ENCODE assay signal across 1 cellular context in genomic region chr2:152573168-152573567, GRCh38.
TF ChIP-seq lines count a peak whose summit lies in the region.

No MANE protein-coding gene starts in this region.

TF ChIP-seq in GM12878, 131 proteins besides CTCF, POLR2A, EP300 and RAD21 (continued from another document and continues in another):
- TF ChIP-seq, protein P1, sequence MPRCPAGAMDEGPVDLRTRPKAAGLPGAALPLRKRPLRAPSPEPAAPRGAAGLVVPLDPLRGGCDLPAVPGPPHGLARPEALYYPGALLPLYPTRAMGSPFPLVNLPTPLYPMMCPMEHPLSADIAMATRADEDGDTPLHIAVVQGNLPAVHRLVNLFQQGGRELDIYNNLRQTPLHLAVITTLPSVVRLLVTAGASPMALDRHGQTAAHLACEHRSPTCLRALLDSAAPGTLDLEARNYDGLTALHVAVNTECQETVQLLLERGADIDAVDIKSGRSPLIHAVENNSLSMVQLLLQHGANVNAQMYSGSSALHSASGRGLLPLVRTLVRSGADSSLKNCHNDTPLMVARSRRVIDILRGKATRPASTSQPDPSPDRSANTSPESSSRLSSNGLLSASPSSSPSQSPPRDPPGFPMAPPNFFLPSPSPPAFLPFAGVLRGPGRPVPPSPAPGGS (IDR thresholded peaks at IDR 0.05; ENCODE audit: borderline replicate concordance, insufficient read depth, low read depth, low read length, poor library complexity, severe bottlenecking) = peak; percentile 35
- TF ChIP-seq USF1 (IDR thresholded peaks at IDR 0.05; ENCODE audit: borderline replicate concordance, extremely low read length, insufficient read depth, low read depth, low read length) (no peak), BACH1 (IDR thresholded peaks at IDR 0.05; ENCODE audit: borderline replicate concordance) (peak; percentile 90; the same call in 1 of the 2 replicates), NBN (IDR thresholded peaks at IDR 0.05) (peak; percentile 37; the same call in 1 of the 2 replicates), SP1 (IDR thresholded peaks at IDR 0.05; ENCODE audit: low read depth, low read length) (no peak), EZH2 (IDR thresholded peaks at IDR 0.05; ENCODE audit: borderline replicate concordance, control insufficient read depth, low read depth, low read length) (no peak), SKIL (IDR thresholded peaks at IDR 0.05; ENCODE audit: low read depth, poor library complexity, severe bottlenecking) (no peak), HCFC1 (IDR thresholded peaks at IDR 0.05; ENCODE audit: low read length) (no peak), NFYA (IDR thresholded peaks at IDR 0.05; ENCODE audit: borderline replicate concordance, low read depth, low read length) (no peak), IKZF1 (conservative IDR thresholded peaks at IDR 0.05) (peak; percentile 73), CREB1 (IDR thresholded peaks at IDR 0.05; ENCODE audit: low read depth) (peak; percentile 49; the same call in 1 of the 2 replicates), ZNF592 (IDR thresholded peaks at IDR 0.05) (no peak), ATF7 (IDR thresholded peaks at IDR 0.05; ENCODE audit: low read depth) (peak; percentile 87), SMAD1 (IDR thresholded peaks at IDR 0.05; ENCODE audit: low read depth, partially characterized antibody) (no peak), ZNF687 (IDR thresholded peaks at IDR 0.05) (no peak), MYB (IDR thresholded peaks at IDR 0.05; ENCODE audit: borderline replicate concordance, low read depth, low read length) (no peak), KLF5 (IDR thresholded peaks at IDR 0.05; ENCODE audit: partially characterized antibody) (no peak), RUNX3 (IDR thresholded peaks at IDR 0.05; ENCODE audit: low read length) (peak; percentile 79), EED (IDR thresholded peaks at IDR 0.05; ENCODE audit: low read depth) (no peak), ETV6 (conservative IDR thresholded peaks at IDR 0.05 in 1 of 2, IDR thresholded peaks at IDR 0.05 in 1 of 2; ENCODE audit: borderline replicate concordance in 1 of 2, low read depth in 1 of 2) (no peak), ASH2L (IDR thresholded peaks at IDR 0.05; ENCODE audit: borderline replicate concordance, low read depth) (no peak), ZNF217 (IDR thresholded peaks at IDR 0.05) (no peak), MEF2A (IDR thresholded peaks at IDR 0.05; ENCODE audit: insufficient read depth, low read depth, low read length) (no peak), EGR1 (IDR thresholded peaks at IDR 0.05; ENCODE audit: borderline replicate concordance in 1 of 2, low read depth in 2 of 2, low read length in 2 of 2) (no peak), RCOR1 (conservative IDR thresholded peaks at IDR 0.05; ENCODE audit: low read depth, low read length) (no peak), BCL11A (IDR thresholded peaks at IDR 0.05; ENCODE audit: low read depth, low read length) (no peak), BHLHE40 (IDR thresholded peaks at IDR 0.05; ENCODE audit: borderline replicate concordance in 1 of 2, low read depth in 2 of 2, low read length in 1 of 2) (peak in 1 of 2 experiments; percentile 47; a peak in 1 of 4 replicates), SMC3 (IDR thresholded peaks at IDR 0.05; ENCODE audit: borderline replicate concordance, low read length) (no peak), RB1 (IDR thresholded peaks at IDR 0.05; ENCODE audit: borderline replicate concordance) (no peak), IKZF2 (IDR thresholded peaks at IDR 0.05) (peak; percentile 78 to 79; a peak in 3 of 4 replicates), RELB (IDR thresholded peaks at IDR 0.05; ENCODE audit: low read depth) (peak; percentile 76)
- TF ChIP-seq, protein P2, sequence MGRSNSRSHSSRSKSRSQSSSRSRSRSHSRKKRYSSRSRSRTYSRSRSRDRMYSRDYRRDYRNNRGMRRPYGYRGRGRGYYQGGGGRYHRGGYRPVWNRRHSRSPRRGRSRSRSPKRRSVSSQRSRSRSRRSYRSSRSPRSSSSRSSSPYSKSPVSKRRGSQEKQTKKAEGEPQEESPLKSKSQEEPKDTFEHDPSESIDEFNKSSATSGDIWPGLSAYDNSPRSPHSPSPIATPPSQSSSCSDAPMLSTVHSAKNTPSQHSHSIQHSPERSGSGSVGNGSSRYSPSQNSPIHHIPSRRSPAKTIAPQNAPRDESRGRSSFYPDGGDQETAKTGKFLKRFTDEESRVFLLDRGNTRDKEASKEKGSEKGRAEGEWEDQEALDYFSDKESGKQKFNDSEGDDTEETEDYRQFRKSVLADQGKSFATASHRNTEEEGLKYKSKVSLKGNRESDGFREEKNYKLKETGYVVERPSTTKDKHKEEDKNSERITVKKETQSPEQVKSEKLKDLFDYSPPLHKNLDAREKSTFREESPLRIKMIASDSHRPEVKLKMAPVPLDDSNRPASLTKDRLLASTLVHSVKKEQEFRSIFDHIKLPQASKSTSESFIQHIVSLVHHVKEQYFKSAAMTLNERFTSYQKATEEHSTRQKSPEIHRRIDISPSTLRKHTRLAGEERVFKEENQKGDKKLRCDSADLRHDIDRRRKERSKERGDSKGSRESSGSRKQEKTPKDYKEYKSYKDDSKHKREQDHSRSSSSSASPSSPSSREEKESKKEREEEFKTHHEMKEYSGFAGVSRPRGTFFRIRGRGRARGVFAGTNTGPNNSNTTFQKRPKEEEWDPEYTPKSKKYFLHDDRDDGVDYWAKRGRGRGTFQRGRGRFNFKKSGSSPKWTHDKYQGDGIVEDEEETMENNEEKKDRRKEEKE (IDR thresholded peaks at IDR 0.05) = no peak
- TF ChIP-seq, protein P3, sequence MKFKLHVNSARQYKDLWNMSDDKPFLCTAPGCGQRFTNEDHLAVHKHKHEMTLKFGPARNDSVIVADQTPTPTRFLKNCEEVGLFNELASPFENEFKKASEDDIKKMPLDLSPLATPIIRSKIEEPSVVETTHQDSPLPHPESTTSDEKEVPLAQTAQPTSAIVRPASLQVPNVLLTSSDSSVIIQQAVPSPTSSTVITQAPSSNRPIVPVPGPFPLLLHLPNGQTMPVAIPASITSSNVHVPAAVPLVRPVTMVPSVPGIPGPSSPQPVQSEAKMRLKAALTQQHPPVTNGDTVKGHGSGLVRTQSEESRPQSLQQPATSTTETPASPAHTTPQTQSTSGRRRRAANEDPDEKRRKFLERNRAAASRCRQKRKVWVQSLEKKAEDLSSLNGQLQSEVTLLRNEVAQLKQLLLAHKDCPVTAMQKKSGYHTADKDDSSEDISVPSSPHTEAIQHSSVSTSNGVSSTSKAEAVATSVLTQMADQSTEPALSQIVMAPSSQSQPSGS (IDR thresholded peaks at IDR 0.05; ENCODE audit: low read length) = peak; percentile 52; the same call in 1 of the 2 replicates
